1 cellular context compared by ENCODE assay signal in genomic region chr22:39308614-39309363, GRCh38.
TF ChIP-seq lines count a peak whose summit lies in the region.

No MANE protein-coding gene starts in this region.

TF ChIP-seq in K562, 482 proteins besides CTCF, POLR2A, EP300 and RAD21 (continued from another document and continues in another):
- no peak for TF ChIP-seq MGA (IDR thresholded peaks at IDR 0.05)
- TF ChIP-seq ERF (CRISPR knock-in tag; IDR thresholded peaks at IDR 0.05), result no peak
- TF ChIP-seq MIER1 (IDR thresholded peaks at IDR 0.05; ENCODE audit: low read depth), result no peak
- TF ChIP-seq ZNF277 (CRISPR knock-in tag; IDR thresholded peaks at IDR 0.05; ENCODE audit: borderline replicate concordance), result no peak
- TF ChIP-seq CCAR2 (IDR thresholded peaks at IDR 0.05; ENCODE audit: low read depth, low read length), result no peak
- TF ChIP-seq MEF2A (IDR thresholded peaks at IDR 0.05; ENCODE audit: control insufficient read depth, low read depth, low read length), result no peak
- no peak for TF ChIP-seq PYGO2 (tag; IDR thresholded peaks at IDR 0.05)
- no peak for TF ChIP-seq SP2 (IDR thresholded peaks at IDR 0.05; ENCODE audit: extremely low read depth, low read depth, low read length, poor library complexity, severe bottlenecking)
- TF ChIP-seq HOMEZ (CRISPR knock-in tag; IDR thresholded peaks at IDR 0.05), result no peak
- TF ChIP-seq ZNF512 (tag; IDR thresholded peaks at IDR 0.05), result no peak
- no peak for TF ChIP-seq KLF1 (tag; IDR thresholded peaks at IDR 0.05)
- TF ChIP-seq ZNF282 (CRISPR knock-in tag; IDR thresholded peaks at IDR 0.05), result no peak
- no peak for TF ChIP-seq PTBP1 (IDR thresholded peaks at IDR 0.05; ENCODE audit: low read depth, low read length)
- TF ChIP-seq YBX1 (IDR thresholded peaks at IDR 0.05), result no peak
- no peak for TF ChIP-seq HES1 (IDR thresholded peaks at IDR 0.05; ENCODE audit: low read depth)
- no peak for TF ChIP-seq GABPA (tag; conservative IDR thresholded peaks at IDR 0.05; ENCODE audit: low read depth)
- no peak for TF ChIP-seq ZNF274 (IDR thresholded peaks at IDR 0.05; ENCODE audit: borderline replicate concordance, low read depth, low read length)
- no peak for TF ChIP-seq RERE (CRISPR knock-in tag; IDR thresholded peaks at IDR 0.05; ENCODE audit: borderline replicate concordance)
- no peak for TF ChIP-seq ZNF146 (CRISPR knock-in tag; IDR thresholded peaks at IDR 0.05; ENCODE audit: unreplicated experiment)
- TF ChIP-seq LARP7 (IDR thresholded peaks at IDR 0.05), result no peak
- no peak for TF ChIP-seq FOXP4 (CRISPR knock-in tag; IDR thresholded peaks at IDR 0.05; ENCODE audit: borderline replicate concordance)
- TF ChIP-seq EZH2 (IDR thresholded peaks at IDR 0.05; ENCODE audit: borderline replicate concordance, low read depth, low read length), result no peak
- TF ChIP-seq MCM2 (IDR thresholded peaks at IDR 0.05; ENCODE audit: low read depth), result no peak
- no peak for TF ChIP-seq FIP1L1 (IDR thresholded peaks at IDR 0.05; ENCODE audit: low read depth, low read length, poor library complexity, severe bottlenecking)
- no peak for TF ChIP-seq SRSF3 (IDR thresholded peaks at IDR 0.05; ENCODE audit: insufficient read depth, low read length)
- no peak for TF ChIP-seq ZBTB9 (CRISPR knock-in tag; IDR thresholded peaks at IDR 0.05)
- no peak for TF ChIP-seq THRAP3 (IDR thresholded peaks at IDR 0.05; ENCODE audit: borderline replicate concordance)
- peak in 1 of 2 experiments; percentile 37; a peak in 1 of 3 replicates for TF ChIP-seq CBX3 (IDR thresholded peaks at IDR 0.05; ENCODE audit: borderline replicate concordance in 1 of 2, low read length in 2 of 2)
- TF ChIP-seq MXI1 (IDR thresholded peaks at IDR 0.05; ENCODE audit: low read depth, low read length), result no peak
- no peak for TF ChIP-seq RCOR1 (IDR thresholded peaks at IDR 0.05; ENCODE audit: borderline replicate concordance in 1 of 2, low read depth in 2 of 2, low read length in 2 of 2)
- TF ChIP-seq ZNF445 (CRISPR knock-in tag; IDR thresholded peaks at IDR 0.05; ENCODE audit: low read depth), result no peak
